In the genomic region with DNA sequence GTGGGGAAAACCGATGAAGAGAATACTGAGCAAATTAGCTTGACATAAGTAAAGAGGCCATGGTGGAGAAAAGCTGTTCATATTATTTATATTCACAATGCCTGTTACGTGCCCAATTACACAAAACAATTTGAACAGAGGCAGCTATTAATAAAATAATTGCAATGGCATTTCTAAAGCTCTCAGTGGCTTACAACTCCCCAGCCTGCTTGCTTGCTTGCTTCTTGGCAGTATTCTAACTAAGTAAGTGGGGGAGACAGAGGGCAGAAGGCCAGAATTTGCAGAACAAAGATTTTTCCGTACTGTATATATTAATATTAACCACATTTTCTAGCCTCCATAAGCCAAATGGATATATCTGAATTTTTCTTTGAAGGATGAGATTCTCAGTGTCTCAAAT, we compare ENCODE assay signal across 18 cellular contexts. TPM values are rescaled to one million over a fixed set of nuclear protein-coding genes. Genes with fewer than 3 reads are reported as not detected.
DNase-seq lines count a peak whose midpoint lies in the region; ATAC-seq, FAIRE-seq and TF ChIP-seq lines count a peak whose summit lies in the region.
"Had no signal": no experiment of that assay in that cellular context is flagged by ENCODE, and none has a peak within 500 bp of the region (broad histone marks: within the 10 kb centered on the region; RNA-seq: fewer than 3 reads in every experiment).

No MANE protein-coding gene starts in this region.

- H4K20me1 ChIP-seq in keratinocyte (ENCODE audit: control insufficient read depth, extremely low read depth, insufficient read depth, low read length) = peaks cover 28% of the 10 kb centered on the region

- H3K4me3 ChIP-seq in SK-N-MC (peak overlapping the region; percentile 28), keratinocyte (ENCODE audit: control insufficient read depth in 2 of 3, extremely low read depth in 1 of 3, insufficient read depth in 2 of 3, low read depth in 1 of 3, low read length in 3 of 3) (peak overlapping the region in 1 of 3 experiments; percentile 18), psoas muscle (peak overlapping the region; percentile 19), upper lobe of left lung (no peak overlapping the region)
- H3K4me3 ChIP-seq: HAP-1, SJSA1 had no signal

- H3K4me1 ChIP-seq in keratinocyte (ENCODE audit: control insufficient read depth, extremely low read depth, insufficient read depth, low read length) (peaks cover 47% of the 10 kb centered on the region), psoas muscle (peaks cover 66% of the 10 kb centered on the region), upper lobe of left lung (peaks cover 8 to 27% (median 14%) of the 10 kb centered on the region in 4 donors)
- H3K4me1 ChIP-seq: BE2C had no signal

- TF ChIP-seq CTCF in keratinocyte (optimal IDR thresholded peaks at IDR 0.05 in 1 of 3, IDR thresholded peaks at IDR 0.05 in 1 of 3, conservative IDR thresholded peaks at IDR 0.05 in 1 of 3; ENCODE audit: extremely low read depth in 1 of 3, insufficient read depth in 2 of 3, low read length in 3 of 3) (no peak), psoas muscle (IDR thresholded peaks at IDR 0.05) (no peak), upper lobe of left lung (IDR thresholded peaks at IDR 0.05) (no peak)

- H3K9ac ChIP-seq in SK-N-MC (ENCODE audit: insufficient read length) = no peak overlapping the region
- no peak overlapping the region for H3K9ac ChIP-seq in keratinocyte (ENCODE audit: control insufficient read depth, extremely low read depth, insufficient read depth, low read length)

- no peak for TF ChIP-seq EP300 in upper lobe of left lung (IDR thresholded peaks at IDR 0.05)

- H3K27me3 ChIP-seq in keratinocyte (ENCODE audit: control insufficient read depth, extremely low read depth, insufficient read depth, low read length) (no peaks in the 10 kb centered on the region), psoas muscle (ENCODE audit: insufficient read depth in 3 of 3, low read length in 2 of 3) (no peaks in the 10 kb centered on the region), upper lobe of left lung (no peaks in the 10 kb centered on the region)
- H3K27me3 ChIP-seq: SJSA1 had no signal

- H2AFZ ChIP-seq in keratinocyte (ENCODE audit: control insufficient read depth, low read length) = no peak overlapping the region

- H3K27ac ChIP-seq in SK-N-MC (peak overlapping the region; percentile 56; the same call in 1 of the 2 replicates), keratinocyte (ENCODE audit: control insufficient read depth, insufficient read depth, low read length) (peak overlapping the region; percentile 36), psoas muscle (peak overlapping the region; percentile 69), upper lobe of left lung (no peak overlapping the region)
- H3K27ac ChIP-seq: SJSA1 had no signal

- no peak for DNase-seq in SK-N-MC (ENCODE audit: low read depth, low spot score)
- no peak for DNase-seq in keratinocyte (ENCODE audit: low read depth, low spot score)
- DNase-seq in psoas muscle = no peak
- DNase-seq in stimulated activated CD4-positive, alpha-beta T cell treated with anti-CD3 and anti-CD28 coated beads, Interleukin-1b, Interleukin-23, amount 100 ng/mL, for 48 hours = no peak
- DNase-seq in dedifferentiated amniotic fluid mesenchymal stem cell (ENCODE audit: extremely low spot score) = no peak
- DNase-seq in upper lobe of left lung = no peak
- no peak for DNase-seq in NCI-H2227 (lab: John Stamatoyannopoulos, UW; ENCODE audit: unreplicated experiment)
- DNase-seq: BE2C; CD8-positive, alpha-beta memory T cell; IMR-90; NCI-H1436; NCI-H2081; NCI-H526; NK-92 treated with Interleukin-12 subunit alpha and Interleukin-12 subunit beta, amount 100 ng/mL, for 24 hours; OCI-M1 had no signal

- no peaks in the 10 kb centered on the region for H3K9me3 ChIP-seq in SK-N-MC (ENCODE audit: low read depth, low read length)
- no peaks in the 10 kb centered on the region for H3K9me3 ChIP-seq in keratinocyte (ENCODE audit: control insufficient read depth, low read depth, low read length)
- H3K9me3 ChIP-seq in psoas muscle = no peaks in the 10 kb centered on the region
- no peaks in the 10 kb centered on the region for H3K9me3 ChIP-seq in upper lobe of left lung
- H3K9me3 ChIP-seq: BE2C, HAP-1, SJSA1 had no signal

- TF ChIP-seq POLR2A in upper lobe of left lung (IDR thresholded peaks at IDR 0.05) = no peak

- H3K4me2 ChIP-seq in keratinocyte (ENCODE audit: control insufficient read depth, extremely low read depth, insufficient read depth, low read depth, low read length) = peak overlapping the region; percentile 54

- ATAC-seq in HG03432 (IDR thresholded peaks at IDR 0.05; ENCODE audit: unreplicated experiment) = peak; percentile 14
- no peak for ATAC-seq in psoas muscle
- ATAC-seq in upper lobe of left lung (ENCODE audit: low FRiP score in 2 of 2) = no peak

- dilution Hi-C loops in keratinocyte (cut with MboI; ENCODE audit: extremely low pct_ligation_motif_present, low sequenced_read_pairs) = no loop called here

- H3K36me3 ChIP-seq in SK-N-MC (ENCODE audit: insufficient read depth, low read length) (no peaks in the 10 kb centered on the region), keratinocyte (ENCODE audit: control insufficient read depth in 2 of 2, extremely low read depth in 1 of 2, insufficient read depth in 2 of 2, low read length in 2 of 2) (peaks cover 5 to 12% of the 10 kb centered on the region in 2 experiments), psoas muscle (ENCODE audit: insufficient read depth in 1 of 2, low read depth in 1 of 2) (no peaks in the 10 kb centered on the region), upper lobe of left lung (no peaks in the 10 kb centered on the region)
- H3K36me3 ChIP-seq: BE2C, HAP-1 had no signal

- peaks cover 98% of the 10 kb centered on the region for H3K79me2 ChIP-seq in keratinocyte (ENCODE audit: control insufficient read depth, insufficient read depth, low read length)

- WGBS in psoas muscle, 3 donors = 33 to 38% (median 35%) methylated on average over 3 of the region's 3 CpGs
- WGBS in upper lobe of left lung, 2 donors = 45 to 48% methylated on average over 3 of the region's 3 CpGs

- H3K9me1 ChIP-seq in keratinocyte (ENCODE audit: control insufficient read depth, extremely low read depth, insufficient read depth, low read length) = peaks cover 10% of the 10 kb centered on the region

- intact Hi-C loops in psoas muscle (cut with DNase I) = loop anchor here in 1 of 2 donors (5.0 kb wide), 1 partner anchor 36 kb away; no protein-coding TSS in a partner anchor

- FAIRE-seq in keratinocyte (lab: Jason Lieb, UNC) = no peak

RNA-seq across cellular contexts. Expression of gene PTPN14, which starts 12.9 kb away (rescaled TPM):
- polyA plus RNA-seq in keratinocyte (28.0 to 59.9 TPM (median 29.9 TPM) in 3 replicates), psoas muscle (10 to 100 TPM in 1 of 3 donors, 1 to 10 TPM in 2; 7.2 to 27.9 (median 9.1) TPM)
- polyA plus RNA-seq in keratinocyte (2011; ENCODE audit: low read depth) = 16.1 TPM
- polyA plus RNA-seq in keratinocyte (2011; cell fraction: cytosol; rRNA removed) = 22.9 and 31.8 TPM in 2 replicates
- 67.8 and 76.2 TPM in 2 replicates for polyA plus RNA-seq in keratinocyte (2011; cell fraction: nucleus; rRNA removed)
- 23.6 and 44.7 TPM in 2 replicates for polyA plus RNA-seq in keratinocyte (2012; ENCODE audit: low replicate concordance)
- polyA minus RNA-seq in keratinocyte = 115 to 156 TPM (median 131 TPM) in 3 replicates
- polyA minus RNA-seq in keratinocyte (2011; cell fraction: cytosol; rRNA and poly(A)+ RNA removed) = 92.3 TPM
- polyA minus RNA-seq in keratinocyte (2011; cell fraction: nucleus; rRNA and poly(A)+ RNA removed) = 167 and 251 TPM in 2 replicates
- total RNA-seq in psoas muscle (100 to 1,000 TPM in 1 of 4 donors, 10 to 100 TPM in 3; 50.8 to 106 (median 63.3) TPM), upper lobe of left lung (10 to 100 TPM; 15.4 to 42.9 (median 27.0) TPM)

Comparison
In these comparisons a context has a peak if more than half of its experiments do, and no peak if none do; other contexts are left out.
1. H3K27ac ChIP-seq: peak in SK-N-MC (single experiment), keratinocyte (single experiment) and psoas muscle (single experiment); none in upper lobe of left lung (0 of 4).
2. H3K4me3 ChIP-seq: peak in SK-N-MC (single experiment) and psoas muscle (single experiment); none in upper lobe of left lung (0 of 4).